ENCODE assay signal across 16 cellular contexts in the genomic region with DNA sequence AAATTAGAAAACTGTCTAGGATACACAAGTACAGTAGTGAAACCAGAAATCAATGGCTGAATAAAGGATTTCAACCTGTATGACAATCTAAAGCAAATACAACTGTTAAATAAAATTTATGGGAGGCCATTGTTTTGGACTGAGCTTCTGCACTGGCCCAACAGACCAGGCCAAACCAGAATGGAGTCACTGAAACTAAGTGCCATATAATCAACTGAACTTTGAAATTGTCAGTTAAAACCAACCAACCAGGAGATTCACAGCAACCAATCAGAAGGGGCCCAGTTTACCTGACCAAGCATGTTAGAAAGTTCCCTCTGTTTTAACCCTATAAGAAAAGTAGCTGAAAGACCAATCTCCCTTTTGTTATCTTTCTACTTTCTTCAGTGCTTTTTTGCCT. TPM values are rescaled to one million over a fixed set of nuclear protein-coding genes. Genes with fewer than 3 reads are reported as not detected.
DNase-seq lines count a peak whose midpoint lies in the region; ATAC-seq, FAIRE-seq and TF ChIP-seq lines count a peak whose summit lies in the region.
"Had no signal": no experiment of that assay in that cellular context is flagged by ENCODE, and none has a peak within 500 bp of the region (broad histone marks: within the 10 kb centered on the region; RNA-seq: fewer than 3 reads in every experiment).

No MANE protein-coding gene starts in this region.

- H3K4me1 ChIP-seq in SK-N-SH (ENCODE audit: control insufficient read depth in 1 of 2, insufficient read depth in 2 of 2, low read depth in 1 of 2, low read length in 1 of 2), result 0 out of 4 replicates have a peak, but pooled peaks cover 0 to 4% of the 10 kb centered on the region in 2 experiments
- no peaks in the 10 kb centered on the region for H3K4me1 ChIP-seq in K562 (replicated peaks in 1 of 2; ENCODE audit: control insufficient read depth in 2 of 2, insufficient read depth in 2 of 2, low read length in 2 of 2)
- H3K4me1 ChIP-seq in neural progenitor cell, result no peaks in the 10 kb centered on the region
- H3K4me1 ChIP-seq: BLaER1 had no signal

- H3K27me3 Mint-ChIP-seq in neural progenitor cell (ENCODE audit: insufficient read depth, low read depth), result peaks cover 4% of the 10 kb centered on the region
- no peaks in the 10 kb centered on the region for H3K27me3 Mint-ChIP-seq in activated CD4-positive, alpha-beta T cell treated with anti-CD3 and anti-CD28 coated beads, Interleukin-2, amount 10 ng/mL, durations not matched to agents 24 days and 14 days

- no peak for TF ChIP-seq EP300 in SK-N-SH (IDR thresholded peaks at IDR 0.05; ENCODE audit: borderline replicate concordance in 1 of 2, low read depth in 1 of 2, low read length in 1 of 2)
- no peak for TF ChIP-seq EP300 in K562 (IDR thresholded peaks at IDR 0.05; ENCODE audit: low read length)

- H4K20me1 ChIP-seq in SK-N-SH (ENCODE audit: insufficient read depth), result no peaks in the 10 kb centered on the region
- no peaks in the 10 kb centered on the region for H4K20me1 ChIP-seq in K562 (replicated peaks; ENCODE audit: control insufficient read depth, insufficient read depth, low read length)
- no peaks in the 10 kb centered on the region for H4K20me1 ChIP-seq in neural progenitor cell (ENCODE audit: low read depth)
- H4K20me1 ChIP-seq: BLaER1 had no signal

- H3K27me3 ChIP-seq in SK-N-SH (ENCODE audit: insufficient read depth) (no peaks in the 10 kb centered on the region), K562 (ENCODE audit: control insufficient read depth in 2 of 2, insufficient read depth in 2 of 2, low read length in 2 of 2) (peaks cover 0 to 10% of the 10 kb centered on the region in 2 experiments; a peak in 3 of 5 replicates), neural progenitor cell (no peaks in the 10 kb centered on the region)
- H3K27me3 ChIP-seq: BLaER1 had no signal

- TF ChIP-seq CTCF in SK-N-SH (IDR thresholded peaks at IDR 0.05), result no peak
- no peak for TF ChIP-seq CTCF in K562 (IDR thresholded peaks at IDR 0.05 in 2 of 3, conservative IDR thresholded peaks at IDR 0.05 in 1 of 3; ENCODE audit: insufficient read depth in 2 of 3, low read depth in 1 of 3, low read length in 3 of 3)
- TF ChIP-seq CTCF in neural progenitor cell (IDR thresholded peaks at IDR 0.05), result no peak

- TF ChIP-seq POLR2A in K562 (conservative IDR thresholded peaks at IDR 0.05), result no peak

- no peaks in the 10 kb centered on the region for H3K36me3 Mint-ChIP-seq in neural progenitor cell
- H3K36me3 Mint-ChIP-seq in activated CD4-positive, alpha-beta T cell treated with anti-CD3 and anti-CD28 coated beads, Interleukin-2, amount 10 ng/mL, durations not matched to agents 24 days and 14 days (ENCODE audit: low read depth), result no peaks in the 10 kb centered on the region
- H3K36me3 Mint-ChIP-seq: CD14-positive monocyte; CD4-positive, alpha-beta memory T cell had no signal

- ATAC-seq in SK-N-SH treated with all-trans-retinoic acid at 6 μM for 48 hours (no peak), K562 (no peak)
- ATAC-seq: GM12878 had no signal

- no peaks in the 10 kb centered on the region for H3K9me2 ChIP-seq in SK-N-SH

- H3K4me3 Mint-ChIP-seq in neural progenitor cell, result no peak overlapping the region
- no peak overlapping the region for H3K4me3 Mint-ChIP-seq in activated CD4-positive, alpha-beta T cell treated with anti-CD3 and anti-CD28 coated beads, Interleukin-2, amount 10 ng/mL, durations not matched to agents 24 days and 14 days
- H3K4me3 Mint-ChIP-seq: CD14-positive monocyte; CD4-positive, alpha-beta memory T cell; H9 had no signal

- DNase-seq in SK-N-SH (no peak), K562 (ENCODE audit: extremely low read depth in 1 of 4, low spot score in 3 of 4) (no peak), neural progenitor cell (ENCODE audit: low spot score) (no peak), SIG-M5 treated with dmso at 0.1 percent for 504 hours (lab: John Stamatoyannopoulos, UW; ENCODE audit: unreplicated experiment) (no peak)
- no peak for DNase-seq in activated CD4-positive, alpha-beta T cell treated with anti-CD3 and anti-CD28 coated beads, Interleukin-2, amount 10 ng/mL, durations not matched to agents 24 days and 14 days
- no peak for DNase-seq in effector CD4-positive, alpha-beta T cell
- DNase-seq: 8988T; CD4-positive, alpha-beta memory T cell; DMS79 treated with DMSO at 0.1 percent for 48 hours; GF-D8; H9 had no signal

- H3K36me3 ChIP-seq in SK-N-SH (replicated peaks in 1 of 2; ENCODE audit: control insufficient read depth in 1 of 2, insufficient read depth in 2 of 2, low read length in 1 of 2), result no peaks in the 10 kb centered on the region
- no peaks in the 10 kb centered on the region for H3K36me3 ChIP-seq in K562 (ENCODE audit: control insufficient read depth, insufficient read depth, low read length)
- no peaks in the 10 kb centered on the region for H3K36me3 ChIP-seq in neural progenitor cell
- H3K36me3 ChIP-seq: BLaER1 had no signal

- H3K9ac ChIP-seq in SK-N-SH (no peak overlapping the region), K562 (ENCODE audit: insufficient read depth in 1 of 2, low read depth in 2 of 2, low read length in 2 of 2) (no peak overlapping the region), neural progenitor cell (no peak overlapping the region)
- H3K9ac ChIP-seq: BLaER1 had no signal

- intact Hi-C loops in K562 (cut with micrococcal nuclease), result no loop called here
- intact Hi-C loops in activated CD4-positive, alpha-beta T cell treated with anti-CD3 and anti-CD28 coated beads, Interleukin-2, amount 10 ng/mL, durations not matched to agents 24 days and 14 days (cut with micrococcal nuclease), result no loop called here

- H3F3A ChIP-seq in SK-N-SH (replicated peaks; ENCODE audit: insufficient read depth), result no peaks in the 10 kb centered on the region
- no peaks in the 10 kb centered on the region for H3F3A ChIP-seq in neural progenitor cell (ENCODE audit: low read depth)

- H3K9me3 Mint-ChIP-seq in neural progenitor cell, result no peaks in the 10 kb centered on the region
- no peaks in the 10 kb centered on the region for H3K9me3 Mint-ChIP-seq in activated CD4-positive, alpha-beta T cell treated with anti-CD3 and anti-CD28 coated beads, Interleukin-2, amount 10 ng/mL, durations not matched to agents 24 days and 14 days
- H3K9me3 Mint-ChIP-seq: CD4-positive, alpha-beta memory T cell; H9 had no signal

- no peaks in the 10 kb centered on the region for H3K4me1 Mint-ChIP-seq in neural progenitor cell
- H3K4me1 Mint-ChIP-seq in activated CD4-positive, alpha-beta T cell treated with anti-CD3 and anti-CD28 coated beads, Interleukin-2, amount 10 ng/mL, durations not matched to agents 24 days and 14 days, result no peaks in the 10 kb centered on the region
- H3K4me1 Mint-ChIP-seq: CD4-positive, alpha-beta memory T cell had no signal

- H2AFZ ChIP-seq in SK-N-SH (ENCODE audit: low read depth) (0 out of 2 replicates have a peak overlapping the region, but pooled peaks have one; percentile 42), K562 (ENCODE audit: low read depth, low read length) (no peak overlapping the region), neural progenitor cell (replicated peaks) (peak overlapping the region; percentile 50)

- H3K4me2 ChIP-seq in SK-N-SH (no peak overlapping the region), K562 (ENCODE audit: insufficient read depth, low read length) (no peak overlapping the region), neural progenitor cell (no peak overlapping the region)
- H3K4me2 ChIP-seq: BLaER1 had no signal

- POLR2A ChIA-PET in SK-N-SH (lab: Yijun Ruan, JAX), result no interaction called here
- POLR2A ChIA-PET in K562 (lab: Yijun Ruan, JAX), result no interaction called here

- H3K27ac ChIP-seq in SK-N-SH (ENCODE audit: low read depth in 2 of 2, low read length in 1 of 2) (no peak overlapping the region), K562 (ENCODE audit: extremely low read depth, low read depth, low read length) (no peak overlapping the region), neural progenitor cell (no peak overlapping the region)
- H3K27ac ChIP-seq: BLaER1 had no signal

- H3K27ac Mint-ChIP-seq in neural progenitor cell, result no peak overlapping the region
- H3K27ac Mint-ChIP-seq in activated CD4-positive, alpha-beta T cell treated with anti-CD3 and anti-CD28 coated beads, Interleukin-2, amount 10 ng/mL, durations not matched to agents 24 days and 14 days, result no peak overlapping the region
- H3K27ac Mint-ChIP-seq: CD14-positive monocyte, H9 had no signal

- CTCF ChIA-PET in SK-N-SH (lab: Yijun Ruan, JAX) (interaction anchor here (1.2 kb wide), 1 partner anchor 11 kb away, joined by 3 read pairs; no protein-coding TSS in a partner anchor), K562 (lab: Yijun Ruan, JAX; ENCODE audit: low intra/inter-chr PET ratio) (no interaction called here)

- H3K4me3 ChIP-seq in SK-N-SH (ENCODE audit: low read depth in 2 of 2, low read length in 1 of 2) (no peak overlapping the region), K562 (no peak overlapping the region), neural progenitor cell (no peak overlapping the region)
- H3K4me3 ChIP-seq: BLaER1, GM12878 had no signal

- H3K9me1 ChIP-seq in K562 (ENCODE audit: control insufficient read depth, insufficient read depth, low read length), result no peaks in the 10 kb centered on the region

- in situ Hi-C loops in K562 (cut with MboI), result no loop called here

- TF ChIP-seq RAD21 in SK-N-SH (IDR thresholded peaks at IDR 0.05; ENCODE audit: low read length) (no peak), K562 (CRISPR knock-in tag; conservative IDR thresholded peaks at IDR 0.05 in 1 of 2, IDR thresholded peaks at IDR 0.05 in 1 of 2) (no peak)

- FAIRE-seq in K562 (lab: Jason Lieb, UNC), result peak; percentile 11
- FAIRE-seq: GM12878, H1 had no signal

- H3K79me2 ChIP-seq in SK-N-SH (ENCODE audit: insufficient read depth) (no peaks in the 10 kb centered on the region), K562 (ENCODE audit: control insufficient read depth, insufficient read depth, low read length) (no peaks in the 10 kb centered on the region), neural progenitor cell (ENCODE audit: low read depth) (no peaks in the 10 kb centered on the region)

- no TSS peak for BruUV-seq in K562 (replicated peaks; lab: Mats Ljungman, UMichigan)

- no peaks in the 10 kb centered on the region for H3K9me3 ChIP-seq in SK-N-SH
- no peaks in the 10 kb centered on the region for H3K9me3 ChIP-seq in K562 (replicated peaks; ENCODE audit: control insufficient read depth, insufficient read depth, low read depth, low read length)
- no peaks in the 10 kb centered on the region for H3K9me3 ChIP-seq in neural progenitor cell (ENCODE audit: low read depth)
- H3K9me3 ChIP-seq: BLaER1 had no signal

RNA-seq across cellular contexts. Expression of a gene that starts 30.5 kb away (rescaled TPM):
- 8.1 and 12.1 TPM in 2 replicates for polyA plus RNA-seq in SK-N-SH (2012; rRNA removed)
- 13.2 and 14.1 TPM in 2 replicates for polyA plus RNA-seq in SK-N-SH (2012; cell fraction: cytosol; rRNA removed)
- 2.7 and 9.7 TPM in 2 replicates for polyA plus RNA-seq in SK-N-SH (2012; cell fraction: nucleus; rRNA removed)
- 26.8 and 37.2 TPM in 2 replicates for total RNA-seq in K562 (2011; cell fraction: chromatin; rRNA removed; ENCODE audit: low replicate concordance)
- 9.2 and 10.4 TPM in 2 replicates for total RNA-seq in K562 (2011; cell fraction: nucleolus; rRNA removed)
- total RNA-seq in K562 (2011; cell fraction: nucleoplasm; rRNA removed), result 16.6 and 22.4 TPM in 2 replicates
- total RNA-seq in K562 (2014; rRNA removed), result 5.5 and 7.5 TPM in 2 replicates
- 23.5 and 31.4 TPM in 2 replicates for total RNA-seq in K562 (2014; rRNA removed; fragmentation: Illumina TruSeq; extraction: Trizol)
- 17.3 and 18.4 TPM in 2 replicates for total RNA-seq in K562 (2015; rRNA removed; fragmentation: Illumina TruSeq; extraction: Trizol)
- 24.1 and 24.3 TPM in 2 replicates for total RNA-seq in K562 (2021)
- polyA plus RNA-seq in K562 (2011; rRNA removed), result 20.5 and 29.1 TPM in 2 replicates
- 7.1 and 16.4 TPM in 2 replicates for polyA plus RNA-seq in K562 (2011; cell fraction: cytosol; rRNA removed)
- polyA plus RNA-seq in K562 (2011; cell fraction: nucleus; rRNA removed), result 6.3 and 11.4 TPM in 2 replicates
- 9.4 and 13.0 TPM in 2 replicates for polyA plus RNA-seq in K562 (2012)
- 23.1 and 25.4 TPM in 2 replicates for polyA plus RNA-seq in K562 (2014; fragmentation: Illumina TruSeq; extraction: Trizol)
- polyA plus RNA-seq in K562 (2014; fragmentation: Nextera tagmentation; extraction: Ambion mirVana), result 10 to 100 TPM in 1 of 2 experiments, 1 to 10 TPM in 1; 9.2 to 11.9 TPM
- polyA plus RNA-seq in K562 (2014; rRNA removed), result 9.8 and 11.1 TPM in 2 replicates
- 44.0 and 47.0 TPM in 2 replicates for polyA minus RNA-seq in K562 (2011; rRNA and poly(A)+ RNA removed)
- 8.6 and 12.0 TPM in 2 replicates for polyA minus RNA-seq in K562 (2011; cell fraction: cytosol; rRNA and poly(A)+ RNA removed)
- polyA minus RNA-seq in K562 (2011; cell fraction: nucleus; rRNA and poly(A)+ RNA removed), result 3.1 and 6.1 TPM in 2 replicates
- total RNA-seq in neural progenitor cell (ENCODE audit: low replicate concordance), result 9.0 and 15.3 TPM in 2 replicates
- 52.2 and 54.4 TPM in 2 replicates for total RNA-seq in activated CD4-positive, alpha-beta T cell treated with anti-CD3 and anti-CD28 coated beads, Interleukin-2, amount 10 ng/mL, durations not matched to agents 24 days and 14 days

RNA-seq across cellular contexts. Expression of a gene that starts 33.6 kb away (rescaled TPM):
- 7.5 and 10.6 TPM in 2 replicates for polyA plus RNA-seq in SK-N-SH (2012; rRNA removed)
- polyA plus RNA-seq in SK-N-SH (2012; cell fraction: cytosol; rRNA removed), result 6.6 and 7.3 TPM in 2 replicates
- polyA plus RNA-seq in SK-N-SH (2012; cell fraction: nucleus; rRNA removed), result 14.9 and 24.6 TPM in 2 replicates
- 41.6 and 59.9 TPM in 2 replicates for total RNA-seq in K562 (2011; cell fraction: chromatin; rRNA removed; ENCODE audit: low replicate concordance)
- 17.2 and 21.7 TPM in 2 replicates for total RNA-seq in K562 (2011; cell fraction: nucleolus; rRNA removed)
- total RNA-seq in K562 (2011; cell fraction: nucleoplasm; rRNA removed), result 31.7 and 41.7 TPM in 2 replicates
- 6.1 and 6.6 TPM in 2 replicates for total RNA-seq in K562 (2014; rRNA removed)
- 9.5 and 10.9 TPM in 2 replicates for total RNA-seq in K562 (2014; rRNA removed; fragmentation: Illumina TruSeq; extraction: Trizol)
- total RNA-seq in K562 (2015; rRNA removed; fragmentation: Illumina TruSeq; extraction: Trizol), result 8.6 and 9.2 TPM in 2 replicates
- 14.1 and 15.0 TPM in 2 replicates for total RNA-seq in K562 (2021)
- polyA plus RNA-seq in K562 (2011; rRNA removed), result 8.1 and 9.4 TPM in 2 replicates
- polyA plus RNA-seq in K562 (2011; cell fraction: cytosol; rRNA removed), result 4.6 and 6.3 TPM in 2 replicates
- 7.2 and 7.7 TPM in 2 replicates for polyA plus RNA-seq in K562 (2011; cell fraction: nucleus; rRNA removed)
- 5.5 and 6.0 TPM in 2 replicates for polyA plus RNA-seq in K562 (2012)
- 8.7 and 8.9 TPM in 2 replicates for polyA plus RNA-seq in K562 (2014; fragmentation: Illumina TruSeq; extraction: Trizol)
- 1 to 10 TPM; 1.4 to 2.2 TPM for polyA plus RNA-seq in K562 (2014; fragmentation: Nextera tagmentation; extraction: Ambion mirVana)
- polyA plus RNA-seq in K562 (2014; rRNA removed), result 5.6 and 5.8 TPM in 2 replicates
- polyA minus RNA-seq in K562 (2011; rRNA and poly(A)+ RNA removed), result 30.6 and 32.6 TPM in 2 replicates
- polyA minus RNA-seq in K562 (2011; cell fraction: cytosol; rRNA and poly(A)+ RNA removed), result 15.8 and 16.8 TPM in 2 replicates
- polyA minus RNA-seq in K562 (2011; cell fraction: nucleus; rRNA and poly(A)+ RNA removed), result 10.0 and 15.8 TPM in 2 replicates
- 17.9 and 20.1 TPM in 2 replicates for total RNA-seq in neural progenitor cell (ENCODE audit: low replicate concordance)
- 9.9 and 11.1 TPM in 2 replicates for total RNA-seq in activated CD4-positive, alpha-beta T cell treated with anti-CD3 and anti-CD28 coated beads, Interleukin-2, amount 10 ng/mL, durations not matched to agents 24 days and 14 days
